In genomic region chr10:57014758-57015157, GRCh38 we compare ENCODE assay signal across 14 cellular contexts.
DNase-seq lines count a peak whose midpoint lies in the region; ATAC-seq lines count a peak whose summit lies in the region.
"Had no signal": no experiment of that assay in that cellular context is flagged by ENCODE, and none has a peak within 500 bp of the region (broad histone marks: within the 10 kb centered on the region; RNA-seq: fewer than 3 reads in every experiment).

No MANE protein-coding gene starts in this region.

- ATAC-seq in Right ventricle myocardium superior (ENCODE audit: poor library complexity) (peak; percentile 91), left cardiac atrium (peak; percentile 76 to 91), GM21526 (IDR thresholded peaks at IDR 0.05; ENCODE audit: low FRiP score, unreplicated experiment) (no peak)
- ATAC-seq: GM12878 had no signal

- intact Hi-C loops in Right ventricle myocardium superior (cut with DNase I) (no loop called here), left cardiac atrium (cut with DNase I) (no loop called here)

- DNase-seq in DMS53 (lab: John Stamatoyannopoulos, UW) (peak; percentile 37), DMS53 treated with DMSO at 0.1 percent for 48 hours (lab: John Stamatoyannopoulos, UW; ENCODE audit: unreplicated experiment) (no peak), Right ventricle myocardium superior (no peak), left cardiac atrium (no peak), NCI-H524 (lab: John Stamatoyannopoulos, UW) (no peak), NAMALWA (ENCODE audit: low spot score) (no peak), Ammon's horn (ENCODE audit: low spot score) (no peak)
- DNase-seq: CD4-positive, CD25-positive, alpha-beta regulatory T cell; DMS79; GM23248; H7; IMR-90 had no signal
